In the genomic region with DNA sequence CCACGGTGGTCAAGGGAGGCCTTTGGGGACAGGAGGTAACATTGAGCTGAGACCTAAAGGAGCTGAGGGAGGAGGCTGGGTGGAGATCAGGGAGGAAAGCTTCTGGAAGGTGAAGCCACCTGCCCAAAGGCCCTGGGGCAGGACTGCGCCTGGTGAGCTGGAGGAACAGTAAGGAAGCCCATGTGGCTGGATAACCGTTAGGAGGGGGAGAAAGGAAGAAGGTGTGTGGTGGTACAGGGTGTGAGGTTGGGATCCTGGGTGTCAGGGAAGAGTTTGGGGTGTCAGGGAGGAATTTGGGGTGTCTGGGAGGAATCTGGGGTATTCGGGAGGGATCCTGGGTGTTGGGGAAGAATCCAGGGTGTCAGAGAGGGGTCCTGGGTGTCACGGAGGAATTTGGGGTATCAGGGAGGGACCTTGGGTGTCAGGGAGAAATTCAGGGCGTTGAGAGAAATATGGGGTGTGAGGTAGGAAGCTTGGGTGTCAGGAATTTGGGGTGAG, we compare ENCODE assay signal across 8 cellular contexts.
A peak's percentile ranks its signal among the peaks of the same experiment; 100 is the strongest.
DNase-seq lines count a peak whose midpoint lies in the region; ATAC-seq lines count a peak whose summit lies in the region.

No MANE protein-coding gene starts in this region.

- peak overlapping the region; percentile 71 for H3K9ac ChIP-seq in muscle layer of colon (ENCODE audit: low read length)

- H3K79me2 ChIP-seq in ACC112 (ENCODE audit: control insufficient read depth, insufficient read depth, low read length, unreplicated experiment), result peaks cover 29% of the 10 kb centered on the region

- H3K27me3 ChIP-seq in ACC112 (ENCODE audit: insufficient read depth, low read length) (no peaks in the 10 kb centered on the region), muscle layer of colon (ENCODE audit: control insufficient read depth in 1 of 2, insufficient read depth in 2 of 2, low read length in 2 of 2) (no peaks in the 10 kb centered on the region)

- H3K4me3 ChIP-seq in ACC112 (ENCODE audit: low read depth, low read length), result peak overlapping the region; percentile 95
- H3K4me3 ChIP-seq in muscle layer of colon (ENCODE audit: low read depth in 1 of 2, low read length in 2 of 2), result peak overlapping the region; percentile 87 to 89

- H2AFZ ChIP-seq in ACC112 (ENCODE audit: low read length, unreplicated experiment), result no peak overlapping the region

- H3K36me3 ChIP-seq in ACC112 (ENCODE audit: insufficient read depth, low read length) (no peaks in the 10 kb centered on the region), KOPT-K1 (ENCODE audit: insufficient read depth, low read length) (no peaks in the 10 kb centered on the region), muscle layer of colon (ENCODE audit: insufficient read depth, low read length) (no peaks in the 10 kb centered on the region)

- ATAC-seq in HG03196 (IDR thresholded peaks at IDR 0.05; ENCODE audit: unreplicated experiment) (no peak), GM19397 (IDR thresholded peaks at IDR 0.05; ENCODE audit: unreplicated experiment) (no peak)

- H3K4me1 ChIP-seq in ACC112 (ENCODE audit: control insufficient read depth, insufficient read depth, low read length, unreplicated experiment) (no peaks in the 10 kb centered on the region), muscle layer of colon (ENCODE audit: insufficient read depth, low read length) (peaks cover 10% of the 10 kb centered on the region)

- DNase-seq in stimulated activated CD4-positive, alpha-beta T cell treated with anti-CD3 and anti-CD28 coated beads, Interleukin-4, amount 100 ng/mL, for 1 hour, result no peak
- no peak for DNase-seq in DMS153 treated with DMSO at 0.1 percent for 48 hours (lab: John Stamatoyannopoulos, UW; ENCODE audit: unreplicated experiment)

- peak overlapping the region; percentile 65 for H3K27ac ChIP-seq in ACC112 (ENCODE audit: low read depth, low read length)
- peak overlapping the region; percentile 60 for H3K27ac ChIP-seq in KOPT-K1 (ENCODE audit: low read depth, low read length, poor library complexity, severe bottlenecking)
- H3K27ac ChIP-seq in cingulate gyrus (ENCODE audit: low read depth, low read length), result peak overlapping the region; percentile 63
- H3K27ac ChIP-seq in muscle layer of colon (ENCODE audit: low read depth, low read length), result peak overlapping the region; percentile 77

- H3K9me3 ChIP-seq in KOPT-K1 (ENCODE audit: insufficient read depth, low read length, poor library complexity, severe bottlenecking) (no peaks in the 10 kb centered on the region), muscle layer of colon (ENCODE audit: low read length) (no peaks in the 10 kb centered on the region)
